Comparison of ENCODE assay signal across 8 cellular contexts in the genomic region with DNA sequence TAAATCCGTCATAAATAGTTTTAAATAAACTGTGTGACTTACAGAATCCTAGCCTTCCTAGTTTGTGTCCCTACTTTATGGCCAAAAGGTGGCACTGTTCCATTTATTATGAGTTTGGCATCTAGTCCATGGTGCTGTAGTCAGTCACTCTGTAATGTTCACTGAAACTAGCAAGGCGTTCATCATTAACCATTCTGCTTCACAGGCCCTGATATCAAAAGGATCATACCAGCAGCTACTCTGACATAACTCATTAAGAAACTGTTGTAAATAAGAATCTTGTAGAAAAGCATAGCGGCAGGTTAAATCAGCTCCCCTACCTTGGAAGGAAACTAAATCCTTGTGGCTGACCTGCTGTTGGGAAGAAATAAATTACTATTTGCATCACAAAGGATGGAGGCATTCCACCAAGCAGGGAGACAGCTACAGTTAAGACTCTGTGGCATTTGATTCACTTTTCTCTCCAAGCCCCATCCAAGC.
DNase-seq lines count a peak whose midpoint lies in the region; ATAC-seq and TF ChIP-seq lines count a peak whose summit lies in the region.

No MANE protein-coding gene starts in this region.

- H3K9ac ChIP-seq in H9 (ENCODE audit: extremely low read depth, insufficient read length, low read length): no peak overlapping the region

- no peak overlapping the region for H2AK5ac ChIP-seq in H9 (ENCODE audit: insufficient read length, low read length)

- H2AFZ ChIP-seq in H9 (ENCODE audit: low read length) (no peak overlapping the region), osteoblast (ENCODE audit: low read length) (no peak overlapping the region)

- no peak overlapping the region for H2BK20ac ChIP-seq in H9 (ENCODE audit: low read depth, low read length, poor library complexity, severe bottlenecking)

- no peaks in the 10 kb centered on the region for H3K23me2 ChIP-seq in H9 (ENCODE audit: insufficient read length, low read depth, low read length, poor library complexity, severe bottlenecking)

- H4K20me1 ChIP-seq in H9 (ENCODE audit: control insufficient read depth, insufficient read depth, insufficient read length): no peaks in the 10 kb centered on the region
- no peaks in the 10 kb centered on the region for H4K20me1 ChIP-seq in osteoblast (ENCODE audit: insufficient read depth, low read length)

- H3K79me2 ChIP-seq in H9 (ENCODE audit: insufficient read depth, low read length): no peaks in the 10 kb centered on the region
- no peaks in the 10 kb centered on the region for H3K79me2 ChIP-seq in osteoblast (ENCODE audit: insufficient read depth, low read length)

- H3K27ac ChIP-seq in H9 (ENCODE audit: insufficient read length, low read depth, low read length): no peak overlapping the region
- no peak overlapping the region for H3K27ac ChIP-seq in osteoblast (ENCODE audit: low read depth, low read length)

- no peak overlapping the region for H2BK5ac ChIP-seq in H9 (ENCODE audit: insufficient read length, low read length)

- H3K56ac ChIP-seq in H9 (ENCODE audit: insufficient read length, low read depth, low read length): no peak overlapping the region

- no peak overlapping the region for H3K4ac ChIP-seq in H9 (ENCODE audit: low read depth, low read length)

- peak overlapping the region; percentile 81 to 97 (median 95); a peak in 6 of 7 replicates for H3K27ac Mint-ChIP-seq in H9

- H3K14ac ChIP-seq in H9 (ENCODE audit: insufficient read depth, low read length): no peak overlapping the region

- H3K27me3 ChIP-seq in H9 (ENCODE audit: insufficient read depth, low read length) (no peaks in the 10 kb centered on the region), osteoblast (ENCODE audit: insufficient read depth, low read length) (no peaks in the 10 kb centered on the region)

- no CpG with 5 or more reads among the region's 3 CpGs for WGBS in H9 (ENCODE audit: extremely low coverage, insufficient read length, low lambda C conversion rate)

- peak overlapping the region; percentile 51 to 59; a peak in 3 of 5 replicates for H3K4me3 Mint-ChIP-seq in H9

- ATAC-seq in GM21528 (IDR thresholded peaks at IDR 0.05; ENCODE audit: low FRiP score, unreplicated experiment) (no peak), HG03108 (IDR thresholded peaks at IDR 0.05; ENCODE audit: unreplicated experiment) (no peak)

- no peaks in the 10 kb centered on the region for H3K4me1 ChIP-seq in H9 (ENCODE audit: insufficient read depth, low read length)
- no peaks in the 10 kb centered on the region for H3K4me1 ChIP-seq in osteoblast (ENCODE audit: insufficient read depth, low read length)

- no peak overlapping the region for H4K5ac ChIP-seq in H9 (ENCODE audit: insufficient read length, low read depth, low read length)

- no peak overlapping the region for H4K8ac ChIP-seq in H9 (replicated peaks; ENCODE audit: insufficient read length, low read depth, low read length)

- H3T11ph ChIP-seq in H9 (ENCODE audit: low read length): no peak overlapping the region

- H3K18ac ChIP-seq in H9 (ENCODE audit: insufficient read length, low read depth, low read length): no peak overlapping the region

- H2BK120ac ChIP-seq in H9 (ENCODE audit: low read depth, low read length, poor library complexity, severe bottlenecking): no peak overlapping the region

- peaks cover 0 to under 1% of the 10 kb centered on the region in 2 experiments; a peak in 2 of 5 replicates for H3K9me3 Mint-ChIP-seq in H9

- H3K27me3 Mint-ChIP-seq in H9 (ENCODE audit: low read depth): no peaks in the 10 kb centered on the region

- H3K79me1 ChIP-seq in H9 (ENCODE audit: insufficient read depth, low read depth, low read length, poor library complexity, severe bottlenecking): no peaks in the 10 kb centered on the region

- no peak overlapping the region for H3K4me3 ChIP-seq in epithelial cell of esophagus (ENCODE audit: low read length)
- H3K4me3 ChIP-seq in osteoblast (ENCODE audit: insufficient read depth, low read length): no peak overlapping the region

- peak; percentile 0 for DNase-seq in EH (ENCODE audit: low read depth)
- DNase-seq in H9: peak; percentile 63
- peak; percentile 1 for DNase-seq in NCI-H526 treated with DMSO at 0.1 percent for 48 hours (lab: John Stamatoyannopoulos, UW)
- DNase-seq in epithelial cell of esophagus (ENCODE audit: low read depth): peak; percentile 49
- DNase-seq in osteoblast (ENCODE audit: insufficient read length, low spot score, missing footprints): no peak
- DNase-seq in DMS153 (lab: John Stamatoyannopoulos, UW): no peak

- H3K4me2 ChIP-seq in H9 (ENCODE audit: insufficient read depth, insufficient read length, low read length) (peak overlapping the region; percentile 60), osteoblast (ENCODE audit: insufficient read depth, low read length) (no peak overlapping the region)

- TF ChIP-seq CTCF in H9 (conservative IDR thresholded peaks at IDR 0.05) (peak; percentile 87), epithelial cell of esophagus (IDR thresholded peaks at IDR 0.05; ENCODE audit: insufficient read depth, low read depth, low read length, missing control alignments) (peak; percentile 50), osteoblast (IDR thresholded peaks at IDR 0.05; ENCODE audit: extremely low read depth, low read depth, low read length) (peak; percentile 51)

- H3K9me3 ChIP-seq in H9 (ENCODE audit: control insufficient read depth, low read depth, low read length): no peaks in the 10 kb centered on the region
- no peaks in the 10 kb centered on the region for H3K9me3 ChIP-seq in osteoblast (ENCODE audit: low read depth, low read length)

- H2BK12ac ChIP-seq in H9 (ENCODE audit: insufficient read length, low read depth, low read length): no peak overlapping the region

- H3K36me3 ChIP-seq in osteoblast (ENCODE audit: insufficient read depth, low read length): no peaks in the 10 kb centered on the region

- H3K23ac ChIP-seq in H9 (ENCODE audit: insufficient read length, low read depth, low read length): no peak overlapping the region

- no peak overlapping the region for H2BK15ac ChIP-seq in H9 (ENCODE audit: low read depth, low read length)

- H4K91ac ChIP-seq in H9 (ENCODE audit: insufficient read length, low read depth, low read length): no peak overlapping the region

- H3K4me1 Mint-ChIP-seq in H9: peaks cover 33 to 39% of the 10 kb centered on the region in 2 experiments

- peaks cover 0 to under 1% (median 0%) of the 10 kb centered on the region in 3 experiments; a peak in 2 of 7 replicates for H3K36me3 Mint-ChIP-seq in H9 (ENCODE audit: insufficient read depth in 1 of 3, low read depth in 3 of 3)

Comparison
In these comparisons a context has a peak if more than half of its experiments do, and no peak if none do; other contexts are left out.
1. DNase-seq: peak in EH (single experiment), H9 (single experiment), NCI-H526 treated with DMSO at 0.1 percent for 48 hours (single experiment) and epithelial cell of esophagus (single experiment); none in osteoblast (single experiment) and DMS153 (single experiment).
2. Peak in every context shown above with its lines, with median percentiles within 50 percentile points of each other: CTCF ChIP-seq.